In genomic region chr7:17913250-17913649, GRCh38 we compare ENCODE assay signal across 12 cellular contexts.
"Had no signal": no experiment of that assay in that cellular context is flagged by ENCODE, and none has a peak within 500 bp of the region (broad histone marks: within the 10 kb centered on the region; RNA-seq: fewer than 3 reads in every experiment).

No MANE protein-coding gene starts in this region.

- H3K4me3 ChIP-seq: lung, sigmoid colon, spleen had no signal

- DNase-seq: activated CD4-positive, alpha-beta T cell treated with anti-CD3 and anti-CD28 coated beads, Interleukin-2, amount 50 U/mL, for 1 hour; activated CD8-positive, alpha-beta memory T cell treated with anti-CD3 and anti-CD28 coated beads for 24 hours; activated naive CD8-positive, alpha-beta T cell treated with anti-CD3 and anti-CD28 coated beads for 36 hours; dermis blood vessel endothelial cell; effector memory CD8-positive, alpha-beta T cell; head of caudate nucleus; sigmoid colon; spleen; T-helper 9 cell had no signal

- H3K27ac ChIP-seq: epithelial cell of prostate, sigmoid colon, spleen had no signal

- H3K27me3 ChIP-seq: sigmoid colon, spleen had no signal

- H3K36me3 ChIP-seq: sigmoid colon had no signal

- ATAC-seq: activated CD4-positive, CD25-positive, alpha-beta regulatory T cell treated with anti-CD3 and anti-CD28 coated beads, Interleukin-2, amount 50 U/mL, for 24 hours; effector memory CD8-positive, alpha-beta T cell had no signal

- H3K9me3 ChIP-seq: sigmoid colon had no signal
